In genomic region chr12:90281156-90281868, GRCh38 we compare ENCODE assay signal across 19 cellular contexts.
A peak's percentile ranks its signal among the peaks of the same experiment; 100 is the strongest.
DNase-seq lines count a peak whose midpoint lies in the region; ATAC-seq and TF ChIP-seq lines count a peak whose summit lies in the region.
"Had no signal": no experiment of that assay in that cellular context is flagged by ENCODE, and none has a peak within 500 bp of the region (broad histone marks: within the 10 kb centered on the region; RNA-seq: fewer than 3 reads in every experiment).

No MANE protein-coding gene starts in this region.

- ATAC-seq in stimulated activated memory B cell treated with anti-CD40 and anti-IgM and Interleukin-4, amounts not matched to agents 10 μg/mL and 1 μg/mL and 100 μg/mL, for 72 hours: no peak
- no peak for ATAC-seq in left ventricle myocardium superior
- ATAC-seq: HepG2 had no signal

- peaks cover 9% of the 10 kb centered on the region for H3K27me3 Mint-ChIP-seq in activated naive CD4-positive, alpha-beta T cell treated with anti-CD3 and anti-CD28 coated beads for 36 hours (ENCODE audit: low read depth)
- no peaks in the 10 kb centered on the region for H3K27me3 Mint-ChIP-seq in stimulated activated memory B cell treated with anti-CD40 and anti-IgM and Interleukin-4, amounts not matched to agents 10 μg/mL and 1 μg/mL and 100 μg/mL, for 72 hours

- H3K27ac Mint-ChIP-seq in activated naive CD4-positive, alpha-beta T cell treated with anti-CD3 and anti-CD28 coated beads for 36 hours: peak overlapping the region; percentile 56
- H3K27ac Mint-ChIP-seq in stimulated activated memory B cell treated with anti-CD40 and anti-IgM and Interleukin-4, amounts not matched to agents 10 μg/mL and 1 μg/mL and 100 μg/mL, for 72 hours: peak overlapping the region; percentile 61

- intact Hi-C loops in activated naive CD4-positive, alpha-beta T cell treated with anti-CD3 and anti-CD28 coated beads for 36 hours (cut with micrococcal nuclease): loop anchor here (2.0 to 10.0 kb wide), 8 partner anchors 239 to 1497 kb away; no protein-coding TSS in a partner anchor
- intact Hi-C loops in left ventricle myocardium superior (cut with micrococcal nuclease): no loop called here

- peaks cover 27% of the 10 kb centered on the region for H3K9me3 Mint-ChIP-seq in activated naive CD4-positive, alpha-beta T cell treated with anti-CD3 and anti-CD28 coated beads for 36 hours
- H3K9me3 Mint-ChIP-seq in stimulated activated memory B cell treated with anti-CD40 and anti-IgM and Interleukin-4, amounts not matched to agents 10 μg/mL and 1 μg/mL and 100 μg/mL, for 72 hours: peaks cover 20% of the 10 kb centered on the region

- no peak for DNase-seq in activated naive CD4-positive, alpha-beta T cell treated with anti-CD3 and anti-CD28 coated beads for 36 hours
- no peak for DNase-seq in activated naive CD4-positive, alpha-beta T cell treated with Interleukin-2 at 50 U/mL for 16 hours
- DNase-seq in brain microvascular endothelial cell (no peak), left ventricle myocardium superior (no peak), NOMO-1 treated with DMSO at 0.1 percent for 48 hours (lab: John Stamatoyannopoulos, UW; ENCODE audit: unreplicated experiment) (no peak)
- DNase-seq: DND-41, GDM1, GOT3, NCI-H1436, NCI-H2029 treated with DMSO at 0.1 percent for 48 hours, NCI-H2171 treated with DMSO at 0.1 percent for 48 hours, NCI-H446 treated with DMSO at 0.1 percent for 48 hours, NCI-H774, PC-9 had no signal

- CTCF ChIA-PET in activated naive CD4-positive, alpha-beta T cell treated with anti-CD3 and anti-CD28 coated beads for 36 hours (lab: Charles Lee): no interaction called here
- CTCF ChIA-PET in HEK293 (lab: Yijun Ruan, JAX): no interaction called here

- no peak overlapping the region for H3K4me3 ChIP-seq in HEK293 (ENCODE audit: low read depth, low read length)
- H3K4me3 ChIP-seq in brain microvascular endothelial cell (ENCODE audit: low read depth, low read length): no peak overlapping the region
- H3K4me3 ChIP-seq: PC-9 had no signal

- H3K9me3 ChIP-seq in HEK293 (ENCODE audit: control insufficient read depth, insufficient read depth, low read depth, low read length): no peaks in the 10 kb centered on the region

- no peaks in the 10 kb centered on the region for H3K36me3 ChIP-seq in HEK293 (ENCODE audit: control insufficient read depth in 2 of 2, insufficient read depth in 1 of 2, low read length in 2 of 2)
- H3K36me3 ChIP-seq in brain microvascular endothelial cell (replicated peaks): no peaks in the 10 kb centered on the region

- TF ChIP-seq CTCF in HEK293 (tag by site-specific recombination; IDR thresholded peaks at IDR 0.05) (no peak), brain microvascular endothelial cell (IDR thresholded peaks at IDR 0.05; ENCODE audit: low read depth, low read length, missing control alignments) (no peak)

- H3K4me1 Mint-ChIP-seq in activated naive CD4-positive, alpha-beta T cell treated with anti-CD3 and anti-CD28 coated beads for 36 hours (ENCODE audit: low read depth): peaks cover 17% of the 10 kb centered on the region
- H3K4me1 Mint-ChIP-seq in stimulated activated memory B cell treated with anti-CD40 and anti-IgM and Interleukin-4, amounts not matched to agents 10 μg/mL and 1 μg/mL and 100 μg/mL, for 72 hours: peaks cover 20% of the 10 kb centered on the region

- POLR2A ChIA-PET in HEK293 (lab: Yijun Ruan, JAX): no interaction called here

- H3K4me1 ChIP-seq in HEK293 (ENCODE audit: control insufficient read depth, insufficient read depth, low read length): no peaks in the 10 kb centered on the region

- no peaks in the 10 kb centered on the region for H3K27me3 ChIP-seq in brain microvascular endothelial cell (replicated peaks)

- no peak overlapping the region for H3K4me3 Mint-ChIP-seq in activated naive CD4-positive, alpha-beta T cell treated with anti-CD3 and anti-CD28 coated beads for 36 hours
- H3K4me3 Mint-ChIP-seq in stimulated activated memory B cell treated with anti-CD40 and anti-IgM and Interleukin-4, amounts not matched to agents 10 μg/mL and 1 μg/mL and 100 μg/mL, for 72 hours: no peak overlapping the region

- H3K36me3 Mint-ChIP-seq in activated naive CD4-positive, alpha-beta T cell treated with anti-CD3 and anti-CD28 coated beads for 36 hours (ENCODE audit: low read depth): peaks cover 3% of the 10 kb centered on the region
- H3K36me3 Mint-ChIP-seq in stimulated activated memory B cell treated with anti-CD40 and anti-IgM and Interleukin-4, amounts not matched to agents 10 μg/mL and 1 μg/mL and 100 μg/mL, for 72 hours: peaks cover 6% of the 10 kb centered on the region

- H3K27ac ChIP-seq in HEK293 (ENCODE audit: extremely low read depth, low read depth, low read length) (no peak overlapping the region), brain microvascular endothelial cell (peak overlapping the region; percentile 77)
- H3K27ac ChIP-seq: C4-2B, KMS-11, PC-9 had no signal

- in situ Hi-C loops in brain microvascular endothelial cell (cut with HindIII; ENCODE audit: low pct_ligation_motif_present, low sequenced_read_pairs): no loop called here

TF ChIP-seq in HEK293, 187 proteins besides CTCF, POLR2A, EP300 and RAD21 (continues in another document):
- TF ChIP-seq ZNF155 (tag by site-specific recombination; IDR thresholded peaks at IDR 0.05): no peak
- no peak for TF ChIP-seq ZNF280C (tag by site-specific recombination; IDR thresholded peaks at IDR 0.05)
- no peak for TF ChIP-seq MYNN (tag by site-specific recombination; IDR thresholded peaks at IDR 0.05; ENCODE audit: borderline replicate concordance)
- TF ChIP-seq ZNF23 (tag by site-specific recombination; IDR thresholded peaks at IDR 0.05; ENCODE audit: borderline replicate concordance): no peak
- TF ChIP-seq ZNF148 (tag by site-specific recombination; IDR thresholded peaks at IDR 0.05; ENCODE audit: borderline replicate concordance): no peak
- no peak for TF ChIP-seq SP3 (tag by site-specific recombination; IDR thresholded peaks at IDR 0.05)
- TF ChIP-seq ZNF335 (tag by site-specific recombination; conservative IDR thresholded peaks at IDR 0.05): no peak
- no peak for TF ChIP-seq ZNF548 (tag by site-specific recombination; IDR thresholded peaks at IDR 0.05)
- no peak for TF ChIP-seq ZSCAN5A (tag by site-specific recombination; IDR thresholded peaks at IDR 0.05)
- peak; percentile 39; the same call in 1 of the 2 replicates for TF ChIP-seq TRIM28 (IDR thresholded peaks at IDR 0.05; ENCODE audit: borderline replicate concordance, low read length)
- peak; percentile 86 for TF ChIP-seq ZNF585B (tag by site-specific recombination; IDR thresholded peaks at IDR 0.05)
- no peak for TF ChIP-seq ZNF776 (tag by site-specific recombination; IDR thresholded peaks at IDR 0.05; ENCODE audit: borderline replicate concordance)
- no peak for TF ChIP-seq ZFP3 (tag by site-specific recombination; IDR thresholded peaks at IDR 0.05; ENCODE audit: low read depth)
